ENCODE assay signal across 8 cellular contexts in genomic region chr11:6612816-6613136, GRCh38. TPM values are rescaled to one million over a fixed set of nuclear protein-coding genes. Genes with fewer than 3 reads are reported as not detected.
A peak's percentile ranks its signal among the peaks of the same experiment; 100 is the strongest.
DNase-seq lines count a peak whose midpoint lies in the region; ATAC-seq and TF ChIP-seq lines count a peak whose summit lies in the region.

No MANE protein-coding gene starts in this region.

- peak overlapping the region; percentile 75 for H4K8ac ChIP-seq in trophoblast cell (ENCODE audit: low read depth, low read length)

- TF ChIP-seq EP300 in esophagus muscularis mucosa (IDR thresholded peaks at IDR 0.05): no peak

- peak overlapping the region; percentile 6 for H2AK5ac ChIP-seq in trophoblast cell (ENCODE audit: low read length)

- peak; percentile 10 for ATAC-seq in HG02981 (IDR thresholded peaks at IDR 0.05; ENCODE audit: unreplicated experiment)

- peak overlapping the region; percentile 65 for H3K4me2 ChIP-seq in trophoblast cell (ENCODE audit: low read length)

- no peak overlapping the region for H3K23ac ChIP-seq in trophoblast cell (ENCODE audit: low read length)

- peak overlapping the region; percentile 1 for H4K12ac ChIP-seq in trophoblast cell (ENCODE audit: low read depth, low read length)

- H3K4me3 ChIP-seq in NT2/D1 (ENCODE audit: insufficient read length, low read depth): peak overlapping the region; percentile 61
- H3K4me3 ChIP-seq in esophagus muscularis mucosa: peak overlapping the region; percentile 79 to 98 (median 88)
- H3K4me3 ChIP-seq in trophoblast cell (ENCODE audit: low read depth, low read length): peak overlapping the region; percentile 91

- H3K4me1 ChIP-seq in NT2/D1 (ENCODE audit: insufficient read depth, insufficient read length): peaks cover 11% of the 10 kb centered on the region
- H3K4me1 ChIP-seq in esophagus muscularis mucosa: peaks cover 36 to 69% (median 61%) of the 10 kb centered on the region in 4 donors
- H3K4me1 ChIP-seq in trophoblast cell (ENCODE audit: control insufficient read depth in 1 of 2, insufficient read depth in 2 of 2, low read length in 2 of 2): peaks cover 4 to 16% of the 10 kb centered on the region in 2 experiments

- H4K91ac ChIP-seq in trophoblast cell (ENCODE audit: low read depth, low read length): peak overlapping the region; percentile 94

- WGBS in esophagus muscularis mucosa: 8% methylated on average over 7 of the region's 7 CpGs
- no CpG with 5 or more reads among the region's 7 CpGs for WGBS in trophoblast cell (ENCODE audit: extremely low coverage, insufficient coverage, insufficient read length)

- intact Hi-C loops in esophagus muscularis mucosa (cut with DNase I): loop anchor here (2.0 kb wide), 1 partner anchor 70 kb away; the partner anchor contains the start of gene MRPL17

- no peak for TF ChIP-seq POLR2A in esophagus muscularis mucosa (IDR thresholded peaks at IDR 0.05; ENCODE audit: low read depth)

- peak; percentile 24 to 54 (median 52) for TF ChIP-seq CTCF in esophagus muscularis mucosa (IDR thresholded peaks at IDR 0.05)

- peaks cover 80% of the 10 kb centered on the region for H3K36me3 ChIP-seq in NT2/D1 (ENCODE audit: insufficient read depth, insufficient read length, low read length)
- peaks cover 30 to 75% (median 62%) of the 10 kb centered on the region in 4 donors for H3K36me3 ChIP-seq in esophagus muscularis mucosa
- peaks cover 38 to 58% of the 10 kb centered on the region in 2 experiments for H3K36me3 ChIP-seq in trophoblast cell (ENCODE audit: control insufficient read depth in 1 of 2, insufficient read depth in 2 of 2, low read length in 2 of 2)

- peak overlapping the region; percentile 97 to 98 (median 98) for H3K27ac ChIP-seq in esophagus muscularis mucosa (replicated peaks in 1 of 4)
- peak overlapping the region; percentile 96 for H3K27ac ChIP-seq in trophoblast cell (ENCODE audit: low read depth, low read length)

- peaks cover 9% of the 10 kb centered on the region for H3K79me2 ChIP-seq in trophoblast cell (ENCODE audit: control insufficient read depth, insufficient read depth, low read length, poor library complexity)

- no peak overlapping the region for H3K18ac ChIP-seq in trophoblast cell (ENCODE audit: low read length)

- peak; percentile 50 to 61 for DNase-seq in NCI-H524 (lab: John Stamatoyannopoulos, UW)
- DNase-seq in NCI-H524 treated with DMSO at 0.1 percent for 48 hours (lab: John Stamatoyannopoulos, UW): no peak
- DNase-seq in NT2/D1 (ENCODE audit: low read depth, low spot score): no peak
- no peak for DNase-seq in esophagus muscularis mucosa (ENCODE audit: extremely low spot score)
- no peak for DNase-seq in trophoblast cell
- no peak for DNase-seq in T1000 (lab: John Stamatoyannopoulos, UW)
- DNase-seq in hippocampal formation (lab: John Stamatoyannopoulos, UW): no peak

- H3K27me3 ChIP-seq in NT2/D1 (ENCODE audit: insufficient read depth, insufficient read length) (no peaks in the 10 kb centered on the region), esophagus muscularis mucosa (no peaks in the 10 kb centered on the region), trophoblast cell (ENCODE audit: insufficient read depth, low read length) (no peaks in the 10 kb centered on the region)

- peak overlapping the region; percentile 90 for H3K9ac ChIP-seq in NT2/D1 (ENCODE audit: insufficient read length, low read depth)
- H3K9ac ChIP-seq in trophoblast cell (ENCODE audit: low read length): peak overlapping the region; percentile 64

- peaks cover 16% of the 10 kb centered on the region for H3K79me1 ChIP-seq in trophoblast cell (ENCODE audit: low read length)

- peak overlapping the region; percentile 66 for H2BK5ac ChIP-seq in trophoblast cell (ENCODE audit: low read depth, low read length, poor library complexity)

- H3K14ac ChIP-seq in trophoblast cell (ENCODE audit: low read length): peak overlapping the region; percentile 94

- H3K9me3 ChIP-seq in NT2/D1 (ENCODE audit: insufficient read depth, low read length): no peaks in the 10 kb centered on the region
- no peaks in the 10 kb centered on the region for H3K9me3 ChIP-seq in esophagus muscularis mucosa
- no peaks in the 10 kb centered on the region for H3K9me3 ChIP-seq in trophoblast cell (ENCODE audit: insufficient read depth, low read depth, low read length)

- H2BK12ac ChIP-seq in trophoblast cell (ENCODE audit: low read length): no peak overlapping the region

- peak overlapping the region; percentile 81 for H2AFZ ChIP-seq in trophoblast cell (ENCODE audit: insufficient read depth, low read length, poor library complexity)

- no peak overlapping the region for H2BK120ac ChIP-seq in trophoblast cell (ENCODE audit: insufficient read depth, low read length, poor library complexity)

- no peak overlapping the region for H3K4ac ChIP-seq in trophoblast cell (ENCODE audit: low read depth, low read length)

RNA-seq across cellular contexts. Expression of gene TAF10, which starts 0.8 kb away (rescaled TPM):
- total RNA-seq in esophagus muscularis mucosa: 10 to 100 TPM; 24.2 to 51.1 (median 43.4) TPM
- 182 and 188 TPM in 2 replicates for polyA plus RNA-seq in trophoblast cell (2013)

RNA-seq across cellular contexts. Expression of gene TPP1, which starts 6.4 kb away (rescaled TPM):
- total RNA-seq in esophagus muscularis mucosa: 10 to 100 TPM; 44.4 to 71.5 (median 54.9) TPM
- 116 and 121 TPM in 2 replicates for polyA plus RNA-seq in trophoblast cell (2013)

RNA-seq across cellular contexts. Expression of gene ILK, which starts 9.2 kb away (rescaled TPM):
- total RNA-seq in esophagus muscularis mucosa: 100 to 1,000 TPM; 481 to 652 (median 606) TPM
- polyA plus RNA-seq in trophoblast cell (2013): 231 and 245 TPM in 2 replicates

RNA-seq across cellular contexts. Expression of gene RRP8, which starts 9.4 kb away (rescaled TPM):
- 10 to 100 TPM; 12.4 to 34.0 (median 27.0) TPM for total RNA-seq in esophagus muscularis mucosa
- polyA plus RNA-seq in trophoblast cell (2013): 21.8 and 22.0 TPM in 2 replicates

RNA-seq across cellular contexts. Expression of gene DCHS1, which starts 42.8 kb away (rescaled TPM):
- 10 to 100 TPM; 27.0 to 60.9 (median 34.0) TPM for total RNA-seq in esophagus muscularis mucosa
- polyA plus RNA-seq in trophoblast cell (2013): 1.7 and 1.9 TPM in 2 replicates

Comparison
In these comparisons a context has a peak if more than half of its experiments do, and no peak if none do; other contexts are left out.
1. DNase-seq: peak in NCI-H524 (2 of 2); none in NCI-H524 treated with DMSO at 0.1 percent for 48 hours (single experiment), NT2/D1 (single experiment), esophagus muscularis mucosa (single experiment), trophoblast cell (0 of 2), T1000 (single experiment) and hippocampal formation (0 of 2).
2. Peak in every context shown above with its lines, with median percentiles within 50 percentile points of each other: H3K4me3 ChIP-seq.